ENCODE assay signal across 21 cellular contexts in genomic region chr20:21266191-21266536, GRCh38.
"Had no signal": no experiment of that assay in that cellular context is flagged by ENCODE, and none has a peak within 500 bp of the region (broad histone marks: within the 10 kb centered on the region; RNA-seq: fewer than 3 reads in every experiment).

No MANE protein-coding gene starts in this region.

- H3K4me3 Mint-ChIP-seq: mesothelial cell of epicardium; naive B cell; natural killer cell treated with Interleukin-12 subunit alpha and Interleukin-12 subunit beta and Interleukin-15 and Interleukin-18, amount 100 ng/mL, for 72 hours; neural crest cell; stimulated activated effector memory CD8-positive, alpha-beta T cell treated with anti-CD3 and anti-CD28 coated beads, Interleukin-12 subunit alpha, Interleukin-12 subunit beta, amount 100 ng/mL, for 72 hours; type B pancreatic cell had no signal

- H3K9me3 ChIP-seq: left lung, mucosa of descending colon, prostate gland, testis had no signal

- DNase-seq: effector CD4-positive, alpha-beta T cell; head of caudate nucleus; left cardiac atrium; left lung; mesenchymal stem cell; mucosa of descending colon; naive B cell; right cardiac atrium; sigmoid colon; stimulated activated CD4-positive, alpha-beta T cell treated with anti-CD3 and anti-CD28 coated beads, Interleukin-2, amount 100 ng/mL, for 24 hours; stimulated activated CD4-positive, alpha-beta T cell treated with anti-CD3 and anti-CD28 coated beads, Interleukin-4, amount 100 ng/mL, for 24 hours; stimulated activated naive CD4-positive, alpha-beta T cell treated with Interleukin-2 at 50 U/mL for 16 hours; testis; tibial artery had no signal

- H3K4me1 ChIP-seq: left lung, prostate gland, sigmoid colon, testis, tibial artery had no signal

- H3K36me3 ChIP-seq: left lung, prostate gland, sigmoid colon, tibial artery had no signal

- H3K36me3 Mint-ChIP-seq: mesothelial cell of epicardium; naive B cell; natural killer cell treated with Interleukin-12 subunit alpha and Interleukin-12 subunit beta and Interleukin-15 and Interleukin-18, amount 100 ng/mL, for 72 hours; stimulated activated effector memory CD8-positive, alpha-beta T cell treated with anti-CD3 and anti-CD28 coated beads, Interleukin-12 subunit alpha, Interleukin-12 subunit beta, amount 100 ng/mL, for 72 hours; type B pancreatic cell had no signal

- H3K4me3 ChIP-seq: dorsolateral prefrontal cortex, left lung, mucosa of descending colon, prostate gland, sigmoid colon, testis, tibial artery had no signal

- H3K4me1 Mint-ChIP-seq: mesothelial cell of epicardium; naive B cell; neural crest cell; stimulated activated effector memory CD8-positive, alpha-beta T cell treated with anti-CD3 and anti-CD28 coated beads, Interleukin-12 subunit alpha, Interleukin-12 subunit beta, amount 100 ng/mL, for 72 hours had no signal

- H3K27ac ChIP-seq: dorsolateral prefrontal cortex, left lung, prostate gland, sigmoid colon, testis, tibial artery had no signal

- H3K9me3 Mint-ChIP-seq: natural killer cell treated with Interleukin-12 subunit alpha and Interleukin-12 subunit beta and Interleukin-15 and Interleukin-18, amount 100 ng/mL, for 72 hours; stimulated activated effector memory CD8-positive, alpha-beta T cell treated with anti-CD3 and anti-CD28 coated beads, Interleukin-12 subunit alpha, Interleukin-12 subunit beta, amount 100 ng/mL, for 72 hours; type B pancreatic cell had no signal

- H3K27ac Mint-ChIP-seq: mesothelial cell of epicardium; natural killer cell treated with Interleukin-12 subunit alpha and Interleukin-12 subunit beta and Interleukin-15 and Interleukin-18, amount 100 ng/mL, for 72 hours; stimulated activated effector memory CD8-positive, alpha-beta T cell treated with anti-CD3 and anti-CD28 coated beads, Interleukin-12 subunit alpha, Interleukin-12 subunit beta, amount 100 ng/mL, for 72 hours; type B pancreatic cell had no signal

- H3K27me3 ChIP-seq: dorsolateral prefrontal cortex, left lung, sigmoid colon, testis, tibial artery had no signal
